In genomic region chr1:22821027-22821426, GRCh38 we compare ENCODE assay signal across 22 cellular contexts.
"Had no signal": no experiment of that assay in that cellular context is flagged by ENCODE, and none has a peak within 500 bp of the region (broad histone marks: within the 10 kb centered on the region; RNA-seq: fewer than 3 reads in every experiment).

No MANE protein-coding gene starts in this region.

- H3K27me3 Mint-ChIP-seq: activated CD4-positive, alpha-beta memory T cell treated with anti-CD3 and anti-CD28 coated beads for 36 hours; activated naive CD4-positive, alpha-beta T cell treated with anti-CD3 and anti-CD28 coated beads, Interleukin-2, amount 10 ng/mL, durations not matched to agents 7 days and 5 days had no signal

- H3K27ac ChIP-seq: gastrocnemius medialis, hepatocyte, spleen, testis, transverse colon, WERI-Rb-1 had no signal

- H3K79me2 ChIP-seq: hepatocyte had no signal

- H2AFZ ChIP-seq: hepatocyte had no signal

- H3K27ac Mint-ChIP-seq: activated CD4-positive, alpha-beta memory T cell treated with anti-CD3 and anti-CD28 coated beads for 36 hours; activated CD4-positive, alpha-beta T cell treated with anti-CD3 and anti-CD28 coated beads, Interleukin-2, amount 10 ng/mL, durations not matched to agents 24 days and 14 days; activated naive CD4-positive, alpha-beta T cell treated with anti-CD3 and anti-CD28 coated beads, Interleukin-2, amount 10 ng/mL, durations not matched to agents 7 days and 5 days; activated T-cell treated with anti-CD3 and anti-CD28 coated beads, Interleukin-2, amount 50 U/mL, for 24 hours; naive thymus-derived CD8-positive, alpha-beta T cell had no signal

- H3K9me3 Mint-ChIP-seq: activated CD4-positive, alpha-beta memory T cell treated with anti-CD3 and anti-CD28 coated beads for 36 hours; activated CD4-positive, alpha-beta T cell treated with anti-CD3 and anti-CD28 coated beads, Interleukin-2, amount 10 ng/mL, durations not matched to agents 24 days and 14 days; activated naive CD4-positive, alpha-beta T cell treated with anti-CD3 and anti-CD28 coated beads, Interleukin-2, amount 10 ng/mL, durations not matched to agents 7 days and 5 days; activated T-cell treated with anti-CD3 and anti-CD28 coated beads, Interleukin-2, amount 50 U/mL, for 24 hours; central memory CD8-positive, alpha-beta T cell; naive thymus-derived CD8-positive, alpha-beta T cell had no signal

- H3K27me3 ChIP-seq: dorsolateral prefrontal cortex, gastrocnemius medialis, hepatocyte, testis, transverse colon had no signal

- H3K4me3 ChIP-seq: dorsolateral prefrontal cortex, gastrocnemius medialis, hepatocyte, spleen, testis, transverse colon had no signal

- H3K4me1 ChIP-seq: gastrocnemius medialis, spleen had no signal

- H3K4me2 ChIP-seq: hepatocyte had no signal

- H3K4me1 Mint-ChIP-seq: activated CD4-positive, alpha-beta T cell treated with anti-CD3 and anti-CD28 coated beads, Interleukin-2, amount 10 ng/mL, durations not matched to agents 24 days and 14 days; activated naive CD4-positive, alpha-beta T cell treated with anti-CD3 and anti-CD28 coated beads, Interleukin-2, amount 10 ng/mL, durations not matched to agents 7 days and 5 days; central memory CD8-positive, alpha-beta T cell; naive thymus-derived CD8-positive, alpha-beta T cell had no signal

- DNase-seq: activated CD4-positive, alpha-beta memory T cell treated with anti-CD3 and anti-CD28 coated beads for 36 hours; activated CD4-positive, alpha-beta T cell treated with anti-CD3 and anti-CD28 coated beads, Interleukin-2, amount 10 ng/mL, durations not matched to agents 24 days and 14 days; activated CD8-positive, alpha-beta memory T cell treated with anti-CD3 and anti-CD28 coated beads, Interleukin-2, amount 50 U/mL, for 48 hours; activated gamma-delta T cell; activated naive CD4-positive, alpha-beta T cell treated with anti-CD3 and anti-CD28 coated beads, Interleukin-2, amount 10 ng/mL, durations not matched to agents 7 days and 5 days; activated T-cell treated with anti-CD3 and anti-CD28 coated beads, Interleukin-2, amount 50 U/mL, for 24 hours; dorsolateral prefrontal cortex; effector memory CD4-positive, alpha-beta T cell; gastrocnemius medialis; islet precursor cell; left cardiac atrium; left ventricle myocardium superior; naive thymus-derived CD8-positive, alpha-beta T cell; right cardiac atrium; stimulated activated naive CD4-positive, alpha-beta T cell treated with Interleukin-2 at 50 U/mL for 16 hours; testis; transverse colon; WERI-Rb-1 had no signal

- H3K4me3 Mint-ChIP-seq: activated CD4-positive, alpha-beta memory T cell treated with anti-CD3 and anti-CD28 coated beads for 36 hours; activated CD4-positive, alpha-beta T cell treated with anti-CD3 and anti-CD28 coated beads, Interleukin-2, amount 10 ng/mL, durations not matched to agents 24 days and 14 days; activated naive CD4-positive, alpha-beta T cell treated with anti-CD3 and anti-CD28 coated beads, Interleukin-2, amount 10 ng/mL, durations not matched to agents 7 days and 5 days; activated T-cell treated with anti-CD3 and anti-CD28 coated beads, Interleukin-2, amount 50 U/mL, for 24 hours; central memory CD8-positive, alpha-beta T cell; naive thymus-derived CD8-positive, alpha-beta T cell had no signal

- ATAC-seq: activated CD4-positive, CD25-positive, alpha-beta regulatory T cell treated with anti-CD3 and anti-CD28 coated beads, Interleukin-2, amount 50 U/mL, for 24 hours; gastrocnemius medialis; left cardiac atrium; left ventricle myocardium superior; naive thymus-derived CD8-positive, alpha-beta T cell; right cardiac atrium had no signal

- H3K9me3 ChIP-seq: gastrocnemius medialis, spleen, testis, transverse colon had no signal

- H3K36me3 ChIP-seq: gastrocnemius medialis, spleen, transverse colon, WERI-Rb-1 had no signal

- H3K36me3 Mint-ChIP-seq: activated CD4-positive, alpha-beta memory T cell treated with anti-CD3 and anti-CD28 coated beads for 36 hours; activated naive CD4-positive, alpha-beta T cell treated with anti-CD3 and anti-CD28 coated beads, Interleukin-2, amount 10 ng/mL, durations not matched to agents 7 days and 5 days; naive thymus-derived CD8-positive, alpha-beta T cell had no signal
